8 cellular contexts compared by ENCODE assay signal in genomic region chr20:48921883-48922867, GRCh38. TPM values are rescaled to one million over a fixed set of nuclear protein-coding genes. Genes with fewer than 3 reads are reported as not detected.
A peak's percentile ranks its signal among the peaks of the same experiment; 100 is the strongest.
DNase-seq lines count a peak whose midpoint lies in the region; ATAC-seq and TF ChIP-seq lines count a peak whose summit lies in the region.

No MANE protein-coding gene starts in this region.

- peaks cover 12% of the 10 kb centered on the region for H3K36me3 Mint-ChIP-seq in activated naive CD8-positive, alpha-beta T cell treated with anti-CD3 and anti-CD28 coated beads for 36 hours

- intact Hi-C loops in left cardiac atrium (cut with DNase I), result no loop called here

- peaks cover 0 to 3% of the 10 kb centered on the region in 2 experiments; a peak in 1 of 3 replicates for H3K36me3 ChIP-seq in HEK293 (ENCODE audit: control insufficient read depth in 2 of 2, insufficient read depth in 1 of 2, low read length in 2 of 2)

- no peaks in the 10 kb centered on the region for H3K27me3 Mint-ChIP-seq in activated naive CD8-positive, alpha-beta T cell treated with anti-CD3 and anti-CD28 coated beads for 36 hours

- POLR2A ChIA-PET in HEK293 (lab: Yijun Ruan, JAX), result interaction anchor here (0.7 to 1.1 kb wide), 2 partner anchors 28 to 95 kb away, joined by 3 to 4 read pairs; partner anchors contain the start of gene PREX1

- DNase-seq in NCI-H82 (lab: John Stamatoyannopoulos, UW) (peak; percentile 76), NCI-H82 treated with DMSO at 0.1 percent for 48 hours (lab: John Stamatoyannopoulos, UW; ENCODE audit: unreplicated experiment) (no peak), LoVo (ENCODE audit: low spot score) (peak; percentile 44), left cardiac atrium (peak; percentile 58), renal cortical epithelial cell (ENCODE audit: low read depth) (peak; percentile 28)
- no peak for DNase-seq in activated naive CD8-positive, alpha-beta T cell treated with anti-CD3 and anti-CD28 coated beads for 36 hours

- peak overlapping the region; percentile 94 for H3K4me3 Mint-ChIP-seq in activated naive CD8-positive, alpha-beta T cell treated with anti-CD3 and anti-CD28 coated beads for 36 hours

- H3K27ac ChIP-seq in HEK293 (ENCODE audit: extremely low read depth, low read depth, low read length), result peak overlapping the region; percentile 58; the same call in 1 of the 2 replicates

- no peaks in the 10 kb centered on the region for H3K9me3 ChIP-seq in HEK293 (ENCODE audit: control insufficient read depth, insufficient read depth, low read depth, low read length)

- ATAC-seq in left cardiac atrium (peak; percentile 71 to 82), HG02970 (IDR thresholded peaks at IDR 0.05; ENCODE audit: low FRiP score, unreplicated experiment) (no peak)

- TF ChIP-seq CTCF in HEK293 (tag by site-specific recombination; IDR thresholded peaks at IDR 0.05), result no peak; the same call in none of the 2 replicates

- peaks cover 4% of the 10 kb centered on the region; the same call in 1 of the 2 replicates for H3K4me1 ChIP-seq in HEK293 (ENCODE audit: control insufficient read depth, insufficient read depth, low read length)

- peaks cover 52% of the 10 kb centered on the region for H3K4me1 Mint-ChIP-seq in activated naive CD8-positive, alpha-beta T cell treated with anti-CD3 and anti-CD28 coated beads for 36 hours

- peak overlapping the region; percentile 86 for H3K4me3 ChIP-seq in HEK293 (ENCODE audit: low read depth, low read length)

- H3K9me3 Mint-ChIP-seq in activated naive CD8-positive, alpha-beta T cell treated with anti-CD3 and anti-CD28 coated beads for 36 hours, result no peaks in the 10 kb centered on the region

- CTCF ChIA-PET in HEK293 (lab: Yijun Ruan, JAX), result interaction anchor here (0.8 to 1.9 kb wide), 3 partner anchors 78 to 302 kb away, joined by 3 to 7 read pairs (median 4); no protein-coding TSS in a partner anchor

- H3K27ac Mint-ChIP-seq in activated naive CD8-positive, alpha-beta T cell treated with anti-CD3 and anti-CD28 coated beads for 36 hours, result peak overlapping the region; percentile 94

TF ChIP-seq in HEK293, 187 proteins besides CTCF, POLR2A, EP300 and RAD21 (continues in another document):
- TF ChIP-seq IKZF3 (tag by site-specific recombination; IDR thresholded peaks at IDR 0.05), result no peak
- TF ChIP-seq YY1 (tag by site-specific recombination; IDR thresholded peaks at IDR 0.05), result 0 out of 2 replicates have a peak, but pooled peaks have one; percentile 22
- TF ChIP-seq MZF1 (tag by site-specific recombination; IDR thresholded peaks at IDR 0.05; ENCODE audit: borderline replicate concordance), result no peak
- no peak for TF ChIP-seq ZNF624 (tag by site-specific recombination; IDR thresholded peaks at IDR 0.05)
- no peak for TF ChIP-seq ZNF19 (tag by site-specific recombination; IDR thresholded peaks at IDR 0.05; ENCODE audit: low read depth)
- TF ChIP-seq SALL2 (tag by site-specific recombination; IDR thresholded peaks at IDR 0.05; ENCODE audit: borderline replicate concordance), result no peak
- no peak for TF ChIP-seq ZNF513 (tag by site-specific recombination; IDR thresholded peaks at IDR 0.05)
- TF ChIP-seq GLIS2 (tag by site-specific recombination; IDR thresholded peaks at IDR 0.05), result no peak
- TF ChIP-seq ZNF658 (tag by site-specific recombination; IDR thresholded peaks at IDR 0.05), result no peak
- TF ChIP-seq, protein P1, sequence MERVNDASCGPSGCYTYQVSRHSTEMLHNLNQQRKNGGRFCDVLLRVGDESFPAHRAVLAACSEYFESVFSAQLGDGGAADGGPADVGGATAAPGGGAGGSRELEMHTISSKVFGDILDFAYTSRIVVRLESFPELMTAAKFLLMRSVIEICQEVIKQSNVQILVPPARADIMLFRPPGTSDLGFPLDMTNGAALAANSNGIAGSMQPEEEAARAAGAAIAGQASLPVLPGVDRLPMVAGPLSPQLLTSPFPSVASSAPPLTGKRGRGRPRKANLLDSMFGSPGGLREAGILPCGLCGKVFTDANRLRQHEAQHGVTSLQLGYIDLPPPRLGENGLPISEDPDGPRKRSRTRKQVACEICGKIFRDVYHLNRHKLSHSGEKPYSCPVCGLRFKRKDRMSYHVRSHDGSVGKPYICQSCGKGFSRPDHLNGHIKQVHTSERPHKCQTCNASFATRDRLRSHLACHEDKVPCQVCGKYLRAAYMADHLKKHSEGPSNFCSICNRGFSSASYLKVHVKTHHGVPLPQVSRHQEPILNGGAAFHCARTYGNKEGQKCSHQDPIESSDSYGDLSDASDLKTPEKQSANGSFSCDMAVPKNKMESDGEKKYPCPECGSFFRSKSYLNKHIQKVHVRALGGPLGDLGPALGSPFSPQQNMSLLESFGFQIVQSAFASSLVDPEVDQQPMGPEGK (tag by site-specific recombination; IDR thresholded peaks at IDR 0.05), result no peak
- TF ChIP-seq KLF17 (tag by site-specific recombination; IDR thresholded peaks at IDR 0.05), result no peak
- TF ChIP-seq GLI2 (tag by site-specific recombination; IDR thresholded peaks at IDR 0.05; ENCODE audit: borderline replicate concordance, low read depth), result no peak
- TF ChIP-seq KLF1 (tag by site-specific recombination; IDR thresholded peaks at IDR 0.05), result no peak
- TF ChIP-seq ZBTB17 (tag by site-specific recombination; IDR thresholded peaks at IDR 0.05), result peak; percentile 59
- TF ChIP-seq ZNF76 (tag by site-specific recombination; IDR thresholded peaks at IDR 0.05; ENCODE audit: borderline replicate concordance, low read depth), result peak; percentile 92
- TF ChIP-seq SP7 (tag by site-specific recombination; IDR thresholded peaks at IDR 0.05), result no peak
- TF ChIP-seq, protein P2, sequence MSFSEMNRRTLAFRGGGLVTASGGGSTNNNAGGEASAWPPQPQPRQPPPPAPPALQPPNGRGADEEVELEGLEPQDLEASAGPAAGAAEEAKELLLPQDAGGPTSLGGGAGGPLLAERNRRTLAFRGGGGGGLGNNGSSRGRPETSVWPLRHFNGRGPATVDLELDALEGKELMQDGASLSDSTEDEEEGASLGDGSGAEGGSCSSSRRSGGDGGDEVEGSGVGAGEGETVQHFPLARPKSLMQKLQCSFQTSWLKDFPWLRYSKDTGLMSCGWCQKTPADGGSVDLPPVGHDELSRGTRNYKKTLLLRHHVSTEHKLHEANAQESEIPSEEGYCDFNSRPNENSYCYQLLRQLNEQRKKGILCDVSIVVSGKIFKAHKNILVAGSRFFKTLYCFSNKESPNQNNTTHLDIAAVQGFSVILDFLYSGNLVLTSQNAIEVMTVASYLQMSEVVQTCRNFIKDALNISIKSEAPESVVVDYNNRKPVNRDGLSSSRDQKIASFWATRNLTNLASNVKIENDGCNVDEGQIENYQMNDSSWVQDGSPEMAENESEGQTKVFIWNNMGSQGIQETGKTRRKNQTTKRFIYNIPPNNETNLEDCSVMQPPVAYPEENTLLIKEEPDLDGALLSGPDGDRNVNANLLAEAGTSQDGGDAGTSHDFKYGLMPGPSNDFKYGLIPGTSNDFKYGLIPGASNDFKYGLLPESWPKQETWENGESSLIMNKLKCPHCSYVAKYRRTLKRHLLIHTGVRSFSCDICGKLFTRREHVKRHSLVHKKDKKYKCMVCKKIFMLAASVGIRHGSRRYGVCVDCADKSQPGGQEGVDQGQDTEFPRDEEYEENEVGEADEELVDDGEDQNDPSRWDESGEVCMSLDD (tag by site-specific recombination; IDR thresholded peaks at IDR 0.05), result peak; percentile 42; the same call in 1 of the 2 replicates
- peak; percentile 56 for TF ChIP-seq ZBTB26 (tag by site-specific recombination; optimal IDR thresholded peaks at IDR 0.05)
- no peak for TF ChIP-seq KLF7 (tag by site-specific recombination; IDR thresholded peaks at IDR 0.05; ENCODE audit: borderline replicate concordance)
- TF ChIP-seq ZIC2 (tag by site-specific recombination; IDR thresholded peaks at IDR 0.05), result no peak
- no peak for TF ChIP-seq HOXC10 (CRISPR knock-in tag; IDR thresholded peaks at IDR 0.05)
- TF ChIP-seq ZFP37 (tag by site-specific recombination; IDR thresholded peaks at IDR 0.05), result peak; percentile 19; the same call in 1 of the 2 replicates
- peak; percentile 40; the same call in 1 of the 2 replicates for TF ChIP-seq ZBTB20 (tag by site-specific recombination; IDR thresholded peaks at IDR 0.05)
- TF ChIP-seq ZNF473 (tag by site-specific recombination; IDR thresholded peaks at IDR 0.05), result no peak
- TF ChIP-seq ZNF311 (tag by site-specific recombination; IDR thresholded peaks at IDR 0.05; ENCODE audit: borderline replicate concordance), result no peak

RNA-seq across cellular contexts. Expression of gene ARFGEF2, which starts 0.7 kb away (rescaled TPM):
- 10 to 100 TPM; 30.4 to 30.8 TPM for total RNA-seq in activated naive CD8-positive, alpha-beta T cell treated with anti-CD3 and anti-CD28 coated beads for 36 hours
- total RNA-seq in left cardiac atrium, result 10 to 100 TPM; 31.8 to 36.4 TPM
- total RNA-seq in renal cortical epithelial cell, result 58.7 and 71.0 TPM in 2 replicates

Comparison
In these comparisons a context has a peak if more than half of its experiments do, and no peak if none do; other contexts are left out.
1. DNase-seq: peak in NCI-H82 (single experiment), LoVo (single experiment), left cardiac atrium (single experiment) and renal cortical epithelial cell (single experiment); none in NCI-H82 treated with DMSO at 0.1 percent for 48 hours (single experiment) and activated naive CD8-positive, alpha-beta T cell treated with anti-CD3 and anti-CD28 coated beads for 36 hours (single experiment).